29 cellular contexts compared by ENCODE assay signal in the genomic region with DNA sequence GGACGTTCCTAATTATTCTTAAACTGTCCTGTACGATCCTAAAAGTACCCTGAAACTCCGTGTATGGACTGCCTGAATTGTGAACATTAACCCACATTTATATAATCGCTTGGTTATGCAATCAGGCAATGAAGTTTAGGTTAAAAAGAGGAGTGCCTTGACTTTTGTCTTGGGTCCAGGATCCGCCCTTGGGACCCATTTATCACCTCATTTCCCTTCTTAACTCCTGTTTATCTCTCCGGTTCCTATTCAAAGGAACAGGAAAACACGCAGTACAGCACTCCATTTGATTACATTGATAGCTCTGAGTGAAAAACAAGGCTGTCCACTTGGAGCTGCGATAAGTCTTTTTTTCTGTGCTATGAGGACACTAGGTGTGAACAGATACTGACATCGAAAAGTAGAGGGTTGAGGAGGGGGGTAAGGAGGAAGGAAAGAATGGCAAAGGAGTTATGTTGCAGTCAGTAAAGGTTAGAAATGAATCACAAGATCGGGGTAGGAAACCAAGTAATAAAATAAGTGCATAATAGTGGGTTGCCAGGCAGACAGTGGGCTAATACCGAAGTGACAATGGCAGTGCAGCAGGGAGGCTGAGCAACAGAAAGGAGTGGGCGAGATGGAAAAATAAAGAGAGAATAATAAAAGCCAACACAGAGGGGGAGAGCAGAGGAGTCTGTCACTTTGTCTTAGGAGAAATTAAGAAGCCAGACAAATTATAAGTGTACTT. TPM values are rescaled to one million over a fixed set of nuclear protein-coding genes. Genes with fewer than 3 reads are reported as not detected.
DNase-seq lines count a peak whose midpoint lies in the region; ATAC-seq, FAIRE-seq and TF ChIP-seq lines count a peak whose summit lies in the region.
"Had no signal": no experiment of that assay in that cellular context is flagged by ENCODE, and none has a peak within 500 bp of the region (broad histone marks: within the 10 kb centered on the region; RNA-seq: fewer than 3 reads in every experiment).

No MANE protein-coding gene starts in this region.

- peak overlapping the region in 1 of 5 donors; percentile 0 for H3K9ac ChIP-seq in subcutaneous abdominal adipose tissue (ENCODE audit: low read length in 5 of 5)
- H3K9ac ChIP-seq: parathyroid adenoma had no signal

- no peak for TF ChIP-seq CTCF in activated CD8-positive, alpha-beta T cell treated with anti-CD3 and anti-CD28 coated beads for 36 hours (IDR thresholded peaks at IDR 0.05)
- no peak for TF ChIP-seq CTCF in right lobe of liver (IDR thresholded peaks at IDR 0.05)

- H3K27ac Mint-ChIP-seq in activated CD8-positive, alpha-beta T cell treated with anti-CD3 and anti-CD28 coated beads for 36 hours: no peak overlapping the region
- no peak overlapping the region for H3K27ac Mint-ChIP-seq in activated CD8-positive, alpha-beta T cell treated with anti-CD3 and anti-CD28 coated beads, Interleukin-2, amount 10 ng/mL, durations not matched to agents 7 days and 5 days
- H3K27ac Mint-ChIP-seq: nephron progenitor cell had no signal

- H3K9me3 ChIP-seq in right lobe of liver (no peaks in the 10 kb centered on the region), subcutaneous abdominal adipose tissue (ENCODE audit: control insufficient read depth in 5 of 5, low read length in 5 of 5) (no peaks in the 10 kb centered on the region)
- H3K9me3 ChIP-seq: A549, BE2C, heart left ventricle, SJSA1 had no signal

- H3K4me3 Mint-ChIP-seq in activated CD8-positive, alpha-beta T cell treated with anti-CD3 and anti-CD28 coated beads for 36 hours: no peak overlapping the region
- no peak overlapping the region for H3K4me3 Mint-ChIP-seq in activated CD8-positive, alpha-beta T cell treated with anti-CD3 and anti-CD28 coated beads, Interleukin-2, amount 10 ng/mL, durations not matched to agents 7 days and 5 days
- H3K4me3 Mint-ChIP-seq: nephron progenitor cell had no signal

- H3K4me3 ChIP-seq in right lobe of liver: no peak overlapping the region
- H3K4me3 ChIP-seq in subcutaneous abdominal adipose tissue (ENCODE audit: low read depth in 1 of 5, low read length in 5 of 5): no peak overlapping the region
- H3K4me3 ChIP-seq: A549, cardiac muscle cell, dorsolateral prefrontal cortex, heart left ventricle, SJSA1 had no signal

- peak; percentile 75 for ATAC-seq in activated CD8-positive, alpha-beta T cell treated with anti-CD3 and anti-CD28 coated beads for 36 hours
- no peak for ATAC-seq in activated CD8-positive, alpha-beta T cell treated with anti-CD3 and anti-CD28 coated beads, Interleukin-2, amount 10 ng/mL, durations not matched to agents 7 days and 5 days
- peak; percentile 9 to 38 (median 34) for ATAC-seq in right lobe of liver
- ATAC-seq in HG03521 (IDR thresholded peaks at IDR 0.05; ENCODE audit: unreplicated experiment): no peak

- H3K4me1 ChIP-seq in right lobe of liver (peaks cover 0 to 36% (median 10%) of the 10 kb centered on the region in 4 donors), subcutaneous abdominal adipose tissue (ENCODE audit: control insufficient read depth in 5 of 5, insufficient read depth in 5 of 5, low read length in 5 of 5) (peaks cover 5 to 33% (median 30%) of the 10 kb centered on the region in 5 donors)
- H3K4me1 ChIP-seq: BE2C, heart left ventricle, parathyroid adenoma, SJSA1 had no signal

- no peak for FAIRE-seq in RCC 7860 (lab: Jason Lieb, UNC)
- FAIRE-seq: A549, G401.6, TTC549 had no signal

- peaks cover 8% of the 10 kb centered on the region for H3K27me3 Mint-ChIP-seq in activated CD8-positive, alpha-beta T cell treated with anti-CD3 and anti-CD28 coated beads for 36 hours
- H3K27me3 Mint-ChIP-seq in activated CD8-positive, alpha-beta T cell treated with anti-CD3 and anti-CD28 coated beads, Interleukin-2, amount 10 ng/mL, durations not matched to agents 7 days and 5 days (ENCODE audit: low read depth): peaks cover 11% of the 10 kb centered on the region

- peaks cover 6% of the 10 kb centered on the region for H3K4me1 Mint-ChIP-seq in activated CD8-positive, alpha-beta T cell treated with anti-CD3 and anti-CD28 coated beads for 36 hours (ENCODE audit: low read depth)
- H3K4me1 Mint-ChIP-seq in activated CD8-positive, alpha-beta T cell treated with anti-CD3 and anti-CD28 coated beads, Interleukin-2, amount 10 ng/mL, durations not matched to agents 7 days and 5 days (ENCODE audit: low read depth): no peaks in the 10 kb centered on the region

- no peaks in the 10 kb centered on the region for H3K27me3 ChIP-seq in right lobe of liver
- H3K27me3 ChIP-seq in subcutaneous abdominal adipose tissue (ENCODE audit: control insufficient read depth in 5 of 5, insufficient read depth in 4 of 5, low read length in 5 of 5): no peaks in the 10 kb centered on the region
- H3K27me3 ChIP-seq: cardiac muscle cell had no signal

- TF ChIP-seq POLR2A in right lobe of liver (IDR thresholded peaks at IDR 0.05): no peak

- 46% methylated on average over 12 of the region's 12 CpGs for WGBS in right lobe of liver (ENCODE audit: insufficient coverage, low coverage, low lambda C conversion rate, missing lambda C conversion rate)

- DNase-seq in activated CD8-positive, alpha-beta T cell treated with anti-CD3 and anti-CD28 coated beads for 36 hours: peak; percentile 14
- DNase-seq in activated CD8-positive, alpha-beta T cell treated with anti-CD3 and anti-CD28 coated beads, Interleukin-2, amount 10 ng/mL, durations not matched to agents 7 days and 5 days: no peak
- DNase-seq in right lobe of liver (peak in 1 of 3 donors; percentile 51), RCC 7860 (ENCODE audit: low spot score) (no peak), AG20443 (ENCODE audit: low spot score) (no peak)
- DNase-seq: activated naive CD4-positive, alpha-beta T cell; activated T-cell treated with anti-CD3 and anti-CD28 coated beads, Interleukin-2, amount 50 U/mL, for 48 hours; amygdala; BE2C; DMS53; dorsolateral prefrontal cortex; heart left ventricle; NCI-H524 treated with DMSO at 0.1 percent for 48 hours; nephron progenitor cell; T-helper 1 cell had no signal

- H3K36me3 ChIP-seq in right lobe of liver: no peaks in the 10 kb centered on the region
- no peaks in the 10 kb centered on the region for H3K36me3 ChIP-seq in subcutaneous abdominal adipose tissue (ENCODE audit: control insufficient read depth in 5 of 5, insufficient read depth in 5 of 5, low read length in 5 of 5)
- H3K36me3 ChIP-seq: BE2C, cardiac muscle cell, heart left ventricle, SJSA1 had no signal

- peak overlapping the region; percentile 41 for H3K27ac ChIP-seq in cingulate gyrus (ENCODE audit: low read depth, low read length)
- peak overlapping the region in 2 of 3 donors; percentile 77 to 80 for H3K27ac ChIP-seq in right lobe of liver
- H3K27ac ChIP-seq in subcutaneous abdominal adipose tissue (ENCODE audit: low read depth, low read length): peak overlapping the region; percentile 54
- H3K27ac ChIP-seq: A549, cardiac muscle cell, heart left ventricle, parathyroid adenoma, SJSA1 had no signal

- H3K36me3 Mint-ChIP-seq in activated CD8-positive, alpha-beta T cell treated with anti-CD3 and anti-CD28 coated beads for 36 hours (ENCODE audit: low read depth): no peaks in the 10 kb centered on the region
- no peaks in the 10 kb centered on the region for H3K36me3 Mint-ChIP-seq in activated CD8-positive, alpha-beta T cell treated with anti-CD3 and anti-CD28 coated beads, Interleukin-2, amount 10 ng/mL, durations not matched to agents 7 days and 5 days (ENCODE audit: low read depth)

- intact Hi-C loops in activated CD8-positive, alpha-beta T cell treated with anti-CD3 and anti-CD28 coated beads for 36 hours (cut with micrococcal nuclease): no loop called here
- intact Hi-C loops in right lobe of liver (cut with DNase I): no loop called here

- POLR2A ChIA-PET in activated CD8-positive, alpha-beta T cell treated with anti-CD3 and anti-CD28 coated beads for 36 hours (lab: Charles Lee): no interaction called here
- POLR2A ChIA-PET in activated CD8-positive, alpha-beta T cell treated with anti-CD3 and anti-CD28 coated beads, Interleukin-2, amount 10 ng/mL, durations not matched to agents 7 days and 5 days (lab: Charles Lee): no interaction called here

- CTCF ChIA-PET in activated CD8-positive, alpha-beta T cell treated with anti-CD3 and anti-CD28 coated beads for 36 hours (lab: Charles Lee): no interaction called here
- CTCF ChIA-PET in activated CD8-positive, alpha-beta T cell treated with anti-CD3 and anti-CD28 coated beads, Interleukin-2, amount 10 ng/mL, durations not matched to agents 7 days and 5 days (lab: Charles Lee): no interaction called here

- H3K9me3 Mint-ChIP-seq in activated CD8-positive, alpha-beta T cell treated with anti-CD3 and anti-CD28 coated beads for 36 hours: no peaks in the 10 kb centered on the region
- H3K9me3 Mint-ChIP-seq in activated CD8-positive, alpha-beta T cell treated with anti-CD3 and anti-CD28 coated beads, Interleukin-2, amount 10 ng/mL, durations not matched to agents 7 days and 5 days (ENCODE audit: insufficient read depth): no peaks in the 10 kb centered on the region

RNA-seq across cellular contexts. Expression of a gene that starts 15.9 kb away (rescaled TPM):
- not detected for total RNA-seq in activated CD8-positive, alpha-beta T cell treated with anti-CD3 and anti-CD28 coated beads for 36 hours
- total RNA-seq in activated CD8-positive, alpha-beta T cell treated with anti-CD3 and anti-CD28 coated beads, Interleukin-2, amount 10 ng/mL, durations not matched to agents 7 days and 5 days: not detected
- 1,000 to 10,000 TPM in 2 of 6 experiments, 100 to 1,000 TPM in 4; 187 to 1,757 (median 778) TPM for total RNA-seq in right lobe of liver
- total RNA-seq: activated CD8-positive, alpha-beta memory T cell treated with anti-CD3 and anti-CD28 coated beads for 36 hours; fibroblast of villous mesenchyme; MCF 10A; RPMI7951; SJSA1 had no signal

RNA-seq across cellular contexts. Expression of a gene that starts 20.1 kb away (rescaled TPM):
- total RNA-seq in activated CD8-positive, alpha-beta T cell treated with anti-CD3 and anti-CD28 coated beads for 36 hours: not detected
- total RNA-seq in activated CD8-positive, alpha-beta T cell treated with anti-CD3 and anti-CD28 coated beads, Interleukin-2, amount 10 ng/mL, durations not matched to agents 7 days and 5 days: not detected
- under 1 TPM in 4 of 6 experiments, not detected in 2; 0.09 to 0.50 (median 0.33) TPM for total RNA-seq in right lobe of liver
- total RNA-seq: activated CD8-positive, alpha-beta memory T cell treated with anti-CD3 and anti-CD28 coated beads for 36 hours; fibroblast of villous mesenchyme; heart left ventricle; MCF 10A; RPMI7951; SJSA1; ureter had no signal

Comparison
In these comparisons a context has a peak if more than half of its experiments do, and no peak if none do; other contexts are left out.
1. ATAC-seq: peak in activated CD8-positive, alpha-beta T cell treated with anti-CD3 and anti-CD28 coated beads for 36 hours (single experiment) and right lobe of liver (4 of 4); none in activated CD8-positive, alpha-beta T cell treated with anti-CD3 and anti-CD28 coated beads, Interleukin-2, amount 10 ng/mL, durations not matched to agents 7 days and 5 days (single experiment) and HG03521 (single experiment).
2. RNA of a gene that starts 15.9 kb away (total RNA-seq): 187 to 1,757 TPM in right lobe of liver; not detected in activated CD8-positive, alpha-beta T cell treated with anti-CD3 and anti-CD28 coated beads for 36 hours and not detected in activated CD8-positive, alpha-beta T cell treated with anti-CD3 and anti-CD28 coated beads, Interleukin-2, amount 10 ng/mL, durations not matched to agents 7 days and 5 days; every median in the first group is over 100 times any median in the second.
3. Peak in every context shown above with its lines, with median percentiles within 50 percentile points of each other: H3K27ac ChIP-seq.